ENCODE assay signal across 22 cellular contexts in genomic region chr20:11015440-11015839, GRCh38.
DNase-seq lines count a peak whose midpoint lies in the region; TF ChIP-seq lines count a peak whose summit lies in the region.
"Had no signal": no experiment of that assay in that cellular context is flagged by ENCODE, and none has a peak within 500 bp of the region (broad histone marks: within the 10 kb centered on the region; RNA-seq: fewer than 3 reads in every experiment).

No MANE protein-coding gene starts in this region.

- H3K36me3 ChIP-seq in suprapubic skin (no peaks in the 10 kb centered on the region), mammary epithelial cell (ENCODE audit: insufficient read depth, low read length) (no peaks in the 10 kb centered on the region), esophagus squamous epithelium (no peaks in the 10 kb centered on the region)
- H3K36me3 ChIP-seq: BLaER1, SJSA1 had no signal

- H3K9ac ChIP-seq in mammary epithelial cell (ENCODE audit: insufficient read depth, low read length), result no peak overlapping the region
- H3K9ac ChIP-seq: BLaER1 had no signal

- no peaks in the 10 kb centered on the region for H4K20me1 ChIP-seq in mammary epithelial cell (ENCODE audit: insufficient read depth, low read length)
- H4K20me1 ChIP-seq: BLaER1 had no signal

- WGBS in suprapubic skin, result 36% methylated on average over 4 of the region's 4 CpGs
- WGBS in mammary epithelial cell (ENCODE audit: low coverage, missing lambda C conversion rate), result 88% methylated on average over 4 of the region's 4 CpGs
- WGBS in esophagus squamous epithelium, 2 donors, result 66 to 73% methylated on average over 4 of the region's 4 CpGs

- H3K4me3 ChIP-seq in suprapubic skin (peak overlapping the region; percentile 15), mammary epithelial cell (replicated peaks in 1 of 3; ENCODE audit: insufficient read depth in 1 of 3, low read depth in 2 of 3, low read length in 3 of 3) (no peak overlapping the region), esophagus squamous epithelium (no peak overlapping the region)
- H3K4me3 ChIP-seq: BLaER1, SJSA1 had no signal

- no peak for TF ChIP-seq CTCF in suprapubic skin (IDR thresholded peaks at IDR 0.05)
- no peak for TF ChIP-seq CTCF in mammary epithelial cell (conservative IDR thresholded peaks at IDR 0.05 in 1 of 2, IDR thresholded peaks at IDR 0.05 in 1 of 2; ENCODE audit: extremely low read depth in 1 of 2, insufficient read depth in 1 of 2, low read depth in 1 of 2, low read length in 2 of 2)
- TF ChIP-seq CTCF in esophagus squamous epithelium (IDR thresholded peaks at IDR 0.05), result no peak

- CTCF ChIA-PET in mammary epithelial cell (lab: Charles Lee; ENCODE audit: low non-redundant PET), result no interaction called here

- intact Hi-C loops in mammary epithelial cell (cut with micrococcal nuclease), result no loop called here
- intact Hi-C loops in esophagus squamous epithelium (cut with DNase I), result no loop called here

- H3K79me2 ChIP-seq in mammary epithelial cell (ENCODE audit: insufficient read depth, low read length), result no peaks in the 10 kb centered on the region

- no TSS peak for BruUV-seq in mammary epithelial cell (replicated peaks; lab: Mats Ljungman, UMichigan)

- H2AFZ ChIP-seq in mammary epithelial cell (ENCODE audit: low read depth, low read length), result no peak overlapping the region

- H3K4me2 ChIP-seq in mammary epithelial cell (ENCODE audit: insufficient read depth, low read depth, low read length), result no peak overlapping the region
- H3K4me2 ChIP-seq: BLaER1 had no signal

- H3K9me3 ChIP-seq in suprapubic skin, result no peaks in the 10 kb centered on the region
- no peaks in the 10 kb centered on the region for H3K9me3 ChIP-seq in mammary epithelial cell (replicated peaks; ENCODE audit: insufficient read depth, low read length)
- no peaks in the 10 kb centered on the region for H3K9me3 ChIP-seq in esophagus squamous epithelium
- H3K9me3 ChIP-seq: BLaER1, SJSA1 had no signal

- TF ChIP-seq EP300 in suprapubic skin (IDR thresholded peaks at IDR 0.05), result no peak

- DNase-seq in NCI-H345 (lab: John Stamatoyannopoulos, UW) (peak; percentile 14), NCI-H345 treated with DMSO at 0.1 percent for 48 hours (lab: John Stamatoyannopoulos, UW; ENCODE audit: unreplicated experiment) (no peak), NCI-H146 (lab: John Stamatoyannopoulos, UW) (peak; percentile 93), NCI-H748 treated with DMSO at 0.1 percent for 48 hours (lab: John Stamatoyannopoulos, UW) (peak; percentile 58), suprapubic skin (ENCODE audit: low spot score in 2 of 2) (no peak), mammary epithelial cell (no peak), esophagus squamous epithelium (lab: John Stamatoyannopoulos, UW) (no peak)
- DNase-seq: CD4-positive, CD25-positive, alpha-beta regulatory T cell; DMS79 treated with DMSO at 0.1 percent for 48 hours; HCEC 1CT; KBM-7; MV-4-11; NCI-H1105; NCI-H1436 treated with DMSO at 0.1 percent for 48 hours; NCI-H2107; NCI-H2227 treated with DMSO at 0.1 percent for 48 hours; NCI-H524 treated with DMSO at 0.1 percent for 48 hours; NK-92 treated with Interleukin-12 subunit alpha and Interleukin-12 subunit beta, amount 100 ng/mL, for 24 hours; PC-3; T-cell had no signal

- in situ Hi-C loops in mammary epithelial cell (cut with MboI; ENCODE audit: low sequenced_read_pairs in 2 of 2), result no loop called here

- H3K27ac ChIP-seq in suprapubic skin (no peak overlapping the region), mammary epithelial cell (ENCODE audit: insufficient read depth, low read depth, low read length) (no peak overlapping the region), esophagus squamous epithelium (no peak overlapping the region)
- H3K27ac ChIP-seq: BLaER1, SJSA1 had no signal

- peaks cover 10% of the 10 kb centered on the region for H3K4me1 ChIP-seq in suprapubic skin
- no peaks in the 10 kb centered on the region for H3K4me1 ChIP-seq in mammary epithelial cell (ENCODE audit: insufficient read depth, low read length)
- H3K4me1 ChIP-seq in esophagus squamous epithelium, result peaks cover 0 to 18% (median 7%) of the 10 kb centered on the region in 3 donors
- H3K4me1 ChIP-seq: BLaER1, SJSA1 had no signal

- no peak for TF ChIP-seq POLR2A in suprapubic skin (IDR thresholded peaks at IDR 0.05)
- TF ChIP-seq POLR2A in esophagus squamous epithelium (IDR thresholded peaks at IDR 0.05), result no peak

- dilution Hi-C loops in mammary epithelial cell (cut with HindIII; ENCODE audit: low sequenced_read_pairs), result no loop called here

- H3K27me3 ChIP-seq in suprapubic skin (no peaks in the 10 kb centered on the region), mammary epithelial cell (ENCODE audit: insufficient read depth, low read length) (no peaks in the 10 kb centered on the region), esophagus squamous epithelium (no peaks in the 10 kb centered on the region)
- H3K27me3 ChIP-seq: BLaER1, SJSA1 had no signal

Comparison
In these comparisons a context has a peak if more than half of its experiments do, and no peak if none do; other contexts are left out.
1. DNase-seq: peak in NCI-H345 (single experiment), NCI-H146 (single experiment) and NCI-H748 treated with DMSO at 0.1 percent for 48 hours (single experiment); none in NCI-H345 treated with DMSO at 0.1 percent for 48 hours (single experiment), suprapubic skin (0 of 2), mammary epithelial cell (single experiment) and esophagus squamous epithelium (single experiment).